Comparison of ENCODE assay signal across 8 cellular contexts in the genomic region with DNA sequence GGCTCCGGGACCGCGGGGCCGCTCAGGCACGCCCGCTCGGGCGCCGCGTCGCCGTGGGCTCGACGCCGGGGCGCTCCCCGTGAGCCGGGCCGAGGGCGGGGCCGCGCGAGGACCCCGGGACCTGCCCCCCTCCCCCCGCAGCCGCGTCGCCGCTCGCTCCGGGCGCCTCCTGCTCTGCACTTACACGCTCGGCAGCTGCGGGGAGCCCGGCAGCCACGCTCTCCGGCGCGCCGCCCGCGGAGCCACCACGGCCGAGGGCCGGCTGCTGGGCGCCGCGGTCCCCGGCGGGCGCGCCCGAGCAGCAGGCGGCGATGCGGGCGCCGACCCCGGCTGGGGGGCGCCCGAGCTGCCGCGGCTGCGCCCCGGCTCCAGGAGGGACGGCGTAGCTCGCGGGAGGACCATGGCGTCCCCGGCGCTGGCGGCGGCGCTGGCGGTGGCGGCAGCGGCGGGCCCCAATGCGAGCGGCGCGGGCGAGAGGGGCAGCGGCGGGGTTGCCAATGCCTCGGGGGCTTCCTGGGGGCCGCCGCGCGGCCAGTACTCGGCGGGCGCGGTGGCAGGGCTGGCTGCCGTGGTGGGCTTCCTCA. TPM values are rescaled to one million over a fixed set of nuclear protein-coding genes. Genes with fewer than 3 reads are reported as not detected.
A peak's percentile ranks its signal among the peaks of the same experiment; 100 is the strongest.
DNase-seq lines count a peak whose midpoint lies in the region; ATAC-seq, FAIRE-seq and TF ChIP-seq lines count a peak whose summit lies in the region.

A gene (plus strand): TSS at position 179 of the 584 bp plus-strand sequence. CDS start 222 bp downstream, at position 401.

- H3K27ac ChIP-seq in lower lobe of right lung (no peak within 1 kb of the TSS), aorta (ENCODE audit: low read depth in 1 of 2, low read length in 2 of 2) (peak within 1 kb of the TSS; percentile 38 to 94)

- H3K36me3 Mint-ChIP-seq in activated naive CD4-positive, alpha-beta T cell treated with anti-CD3 and anti-CD28 coated beads for 36 hours (ENCODE audit: low read depth): no peaks in the 10 kb centered on the region

- no peak for FAIRE-seq in bronchial epithelial cell (lab: Jason Lieb, UNC)

- H3K9me3 Mint-ChIP-seq in activated naive CD4-positive, alpha-beta T cell treated with anti-CD3 and anti-CD28 coated beads for 36 hours: no peaks in the 10 kb centered on the region

- no peak for DNase-seq in activated naive CD4-positive, alpha-beta T cell treated with anti-CD3 and anti-CD28 coated beads for 36 hours
- DNase-seq in activated naive CD4-positive, alpha-beta T cell treated with anti-CD3 and anti-CD28 coated beads, Interleukin-2, amount 50 U/mL, for 16 hours: no peak
- no peak for DNase-seq in bronchial epithelial cell (ENCODE audit: low read depth)
- no peak for DNase-seq in lower lobe of right lung
- no peak for DNase-seq in aorta
- DNase-seq in superior temporal gyrus (ENCODE audit: extremely low spot score): no peak

- CTCF ChIA-PET in activated naive CD4-positive, alpha-beta T cell treated with anti-CD3 and anti-CD28 coated beads for 36 hours (lab: Charles Lee): interaction anchor here (0.6 to 1.3 kb wide), 3 partner anchors 113 to 150 kb away, joined by 3 to 4 read pairs (median 4); no protein-coding TSS in a partner anchor

- H3K27me3 ChIP-seq in bronchial epithelial cell (ENCODE audit: control insufficient read depth, insufficient read depth, low read length): peaks cover 11% of the 10 kb centered on the region
- peaks cover 56% of the 10 kb centered on the region for H3K27me3 ChIP-seq in lower lobe of right lung (ENCODE audit: low read depth)
- H3K27me3 ChIP-seq in aorta (ENCODE audit: control insufficient read depth in 1 of 2, insufficient read depth in 2 of 2, low read length in 1 of 2): no peaks in the 10 kb centered on the region

- TF ChIP-seq CTCF in bronchial epithelial cell (IDR thresholded peaks at IDR 0.05; ENCODE audit: insufficient read depth, low read length, severe bottlenecking): no peak
- TF ChIP-seq CTCF in lower lobe of right lung (IDR thresholded peaks at IDR 0.05): no peak

- peaks cover 26% of the 10 kb centered on the region for H3K27me3 Mint-ChIP-seq in activated naive CD4-positive, alpha-beta T cell treated with anti-CD3 and anti-CD28 coated beads for 36 hours (ENCODE audit: low read depth)

- H3K36me3 ChIP-seq in bronchial epithelial cell (ENCODE audit: control insufficient read depth, insufficient read depth, low read length): no peaks in the 10 kb centered on the region
- no peaks in the 10 kb centered on the region for H3K36me3 ChIP-seq in lower lobe of right lung
- no peaks in the 10 kb centered on the region for H3K36me3 ChIP-seq in aorta (ENCODE audit: control insufficient read depth in 1 of 2, insufficient read depth in 2 of 2, low read length in 1 of 2)

- H3K9me3 ChIP-seq in lower lobe of right lung: no peaks in the 10 kb centered on the region
- H3K9me3 ChIP-seq in aorta (ENCODE audit: control insufficient read depth, low read length): no peaks in the 10 kb centered on the region

- H3K4me3 Mint-ChIP-seq in activated naive CD4-positive, alpha-beta T cell treated with anti-CD3 and anti-CD28 coated beads for 36 hours: peak within 1 kb of the TSS; percentile 46

- no peak within 1 kb of the TSS for H3K27ac Mint-ChIP-seq in activated naive CD4-positive, alpha-beta T cell treated with anti-CD3 and anti-CD28 coated beads for 36 hours

- H3K4me3 ChIP-seq in bronchial epithelial cell (ENCODE audit: low read depth, low read length): peak within 1 kb of the TSS; percentile 23
- H3K4me3 ChIP-seq in lower lobe of right lung: peak within 1 kb of the TSS; percentile 37
- peak within 1 kb of the TSS; percentile 65 to 70 for H3K4me3 ChIP-seq in aorta (ENCODE audit: low read length in 2 of 2)

- intact Hi-C loops in activated naive CD4-positive, alpha-beta T cell treated with anti-CD3 and anti-CD28 coated beads for 36 hours (cut with micrococcal nuclease): no loop called here
- intact Hi-C loops in lower lobe of right lung (cut with DNase I) (no loop called here), aorta (cut with DNase I) (loop anchor here (5.0 kb wide), 3 partner anchors 59 to 109 kb away; no protein-coding TSS in a partner anchor)

- WGBS in aorta, 2 donors: 0 to 1% methylated on average over 50 to 97 of the region's 97 CpGs

- peaks cover 6% of the 10 kb centered on the region for H3K4me1 Mint-ChIP-seq in activated naive CD4-positive, alpha-beta T cell treated with anti-CD3 and anti-CD28 coated beads for 36 hours (ENCODE audit: low read depth)

- H3K4me1 ChIP-seq in lower lobe of right lung (peaks cover 3% of the 10 kb centered on the region), aorta (ENCODE audit: control insufficient read depth in 1 of 2, insufficient read depth in 2 of 2, low read length in 2 of 2) (no peaks in the 10 kb centered on the region)

- ATAC-seq in lower lobe of right lung (no peak), aorta (ENCODE audit: low FRiP score) (no peak), GM18858 (IDR thresholded peaks at IDR 0.05; ENCODE audit: unreplicated experiment) (no peak), HG02840 (IDR thresholded peaks at IDR 0.05; ENCODE audit: low FRiP score, unreplicated experiment) (no peak)

RNA-seq across cellular contexts. Expression of the gene that starts here (rescaled TPM):
- total RNA-seq in activated naive CD4-positive, alpha-beta T cell treated with anti-CD3 and anti-CD28 coated beads for 36 hours: not detected
- total RNA-seq in bronchial epithelial cell: under 0.01 and 0.13 TPM in 2 replicates
- total RNA-seq in lower lobe of right lung: 2.5 TPM
- 10 to 100 TPM; 36.4 to 72.2 TPM for total RNA-seq in aorta
- polyA plus RNA-seq in aorta: 10 to 100 TPM in 1 of 2 donors, 1 to 10 TPM in 1; 9.6 to 49.0 TPM

Comparison
In these comparisons a context has a peak if more than half of its experiments do, and no peak if none do; other contexts are left out.
1. RNA of the gene that starts here (total RNA-seq): 36.4 to 72.2 TPM in aorta; 2.5 TPM in lower lobe of right lung (single experiment), not detected in activated naive CD4-positive, alpha-beta T cell treated with anti-CD3 and anti-CD28 coated beads for 36 hours and under 0.01 to 0.13 TPM in bronchial epithelial cell; every median in the first group is over 10 times any median in the second.
2. intact Hi-C loops: an anchor here in aorta (5.0 kb wide); none called in activated naive CD4-positive, alpha-beta T cell treated with anti-CD3 and anti-CD28 coated beads for 36 hours and lower lobe of right lung.
3. Peak in every context shown above with its lines, with median percentiles within 50 percentile points of each other: H3K4me3 ChIP-seq.